1 cellular context compared by ENCODE assay signal in the genomic region with DNA sequence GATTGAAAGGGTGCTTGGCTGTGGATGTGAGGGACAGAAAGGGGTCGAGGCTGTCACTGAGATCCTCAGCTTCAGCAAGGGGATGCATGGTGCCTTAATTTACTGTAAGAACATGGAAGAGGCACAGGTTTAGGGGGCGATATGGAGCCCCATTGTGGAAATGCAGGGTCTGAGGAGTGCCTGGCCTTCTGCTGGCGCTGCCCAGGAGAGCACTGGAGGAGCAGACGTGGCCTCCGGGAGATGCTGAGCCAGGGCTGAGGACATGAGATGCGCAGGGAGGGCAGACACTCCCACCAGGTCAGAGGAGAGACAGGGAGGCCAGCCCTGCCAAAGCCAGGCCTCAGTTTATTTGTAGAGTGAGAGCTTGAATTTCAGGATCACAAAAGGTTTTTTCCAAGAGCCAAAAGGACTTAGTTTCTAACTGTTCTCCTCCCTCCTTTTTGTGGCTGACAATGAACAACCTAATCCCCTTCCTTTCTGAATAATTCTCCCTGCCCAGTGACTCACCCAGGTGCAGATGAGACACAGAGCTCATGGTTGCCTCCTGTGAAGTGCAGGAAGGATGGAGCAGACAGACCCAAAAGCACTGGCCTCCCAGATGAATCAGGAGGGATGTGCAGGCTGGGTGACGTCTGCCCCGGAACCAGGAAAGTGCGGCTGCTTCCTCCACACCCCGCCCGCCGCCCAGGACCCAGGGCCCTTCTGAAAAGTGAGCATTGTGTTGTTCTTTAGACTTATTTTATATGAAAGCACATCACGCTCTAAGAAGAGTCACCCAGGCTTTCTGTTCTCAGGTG.
TF ChIP-seq lines count a peak whose summit lies in the region.

No MANE protein-coding gene starts in this region.

TF ChIP-seq in WTC11, 78 proteins besides CTCF, POLR2A, EP300 and RAD21 (continued from another document):
- no peak for TF ChIP-seq ZSCAN18 (CRISPR knock-in tag; IDR thresholded peaks at IDR 0.05)
- TF ChIP-seq MAX (CRISPR knock-in tag; IDR thresholded peaks at IDR 0.05): no peak
